Comparison of ENCODE assay signal across 27 cellular contexts in genomic region chr22:28938286-28938833, GRCh38.
"Had no signal": no experiment of that assay in that cellular context is flagged by ENCODE, and none has a peak within 500 bp of the region (broad histone marks: within the 10 kb centered on the region; RNA-seq: fewer than 3 reads in every experiment).

No MANE protein-coding gene starts in this region.

- H3K9me3 Mint-ChIP-seq: activated CD4-positive, alpha-beta memory T cell treated with anti-CD3 and anti-CD28 coated beads for 36 hours; activated CD4-positive, alpha-beta T cell treated with anti-CD3 and anti-CD28 coated beads, Interleukin-2, amount 10 ng/mL, durations not matched to agents 7 days and 5 days; activated naive CD4-positive, alpha-beta T cell treated with anti-CD3 and anti-CD28 coated beads for 36 hours; activated T-helper 17 cell treated with anti-CD3 and anti-CD28 coated beads, Interleukin-2, amount 50 U/mL, for 72 hours had no signal

- H3K27ac ChIP-seq: breast epithelium, VCaP had no signal

- H3K36me3 ChIP-seq: breast epithelium had no signal

- H3K27ac Mint-ChIP-seq: activated CD4-positive, alpha-beta memory T cell treated with anti-CD3 and anti-CD28 coated beads for 36 hours; activated CD4-positive, alpha-beta T cell treated with anti-CD3 and anti-CD28 coated beads, Interleukin-2, amount 10 ng/mL, durations not matched to agents 7 days and 5 days; activated naive CD4-positive, alpha-beta T cell treated with anti-CD3 and anti-CD28 coated beads for 36 hours; activated naive CD8-positive, alpha-beta T cell; activated T-helper 17 cell treated with anti-CD3 and anti-CD28 coated beads, Interleukin-2, amount 50 U/mL, for 72 hours had no signal

- H3K9ac ChIP-seq: SK-N-SH had no signal

- H3K4me3 ChIP-seq: breast epithelium had no signal

- H3K4me2 ChIP-seq: SK-N-SH had no signal

- ATAC-seq: activated T-helper 17 cell treated with anti-CD3 and anti-CD28 coated beads, Interleukin-2, amount 50 U/mL, for 72 hours; Panc1; Right ventricle myocardium inferior had no signal

- H3K4me3 Mint-ChIP-seq: activated CD4-positive, alpha-beta memory T cell treated with anti-CD3 and anti-CD28 coated beads for 36 hours; activated CD4-positive, alpha-beta T cell treated with anti-CD3 and anti-CD28 coated beads, Interleukin-2, amount 10 ng/mL, durations not matched to agents 7 days and 5 days; activated naive CD4-positive, alpha-beta T cell treated with anti-CD3 and anti-CD28 coated beads for 36 hours; activated naive CD8-positive, alpha-beta T cell; activated T-helper 17 cell treated with anti-CD3 and anti-CD28 coated beads, Interleukin-2, amount 50 U/mL, for 72 hours had no signal

- H3K4me1 Mint-ChIP-seq: activated CD4-positive, alpha-beta T cell treated with anti-CD3 and anti-CD28 coated beads, Interleukin-2, amount 10 ng/mL, durations not matched to agents 7 days and 5 days; activated T-helper 17 cell treated with anti-CD3 and anti-CD28 coated beads, Interleukin-2, amount 50 U/mL, for 72 hours had no signal

- H3K36me3 Mint-ChIP-seq: activated CD4-positive, alpha-beta memory T cell treated with anti-CD3 and anti-CD28 coated beads for 36 hours; activated naive CD8-positive, alpha-beta T cell had no signal

- DNase-seq: activated CD4-positive, alpha-beta memory T cell treated with anti-CD3 and anti-CD28 coated beads for 36 hours; activated CD4-positive, alpha-beta T cell treated with anti-CD3 and anti-CD28 coated beads, Interleukin-2, amount 10 ng/mL, durations not matched to agents 7 days and 5 days; activated CD4-positive, CD25-positive, alpha-beta regulatory T cell; activated CD8-positive, alpha-beta memory T cell treated with anti-CD3 and anti-CD28 coated beads for 24 hours; activated gamma-delta T cell; activated naive CD4-positive, alpha-beta T cell treated with anti-CD3 and anti-CD28 coated beads for 36 hours; activated T-cell treated with anti-CD3 and anti-CD28 coated beads, Interleukin-2, amount 50 U/mL, for 48 hours; anterior cingulate cortex; NCI-H1048; NCI-H146; NCI-H187 treated with DMSO at 0.1 percent for 48 hours; NCI-H2081 treated with DMSO at 0.1 percent for 48 hours; NCI-H2171; NCI-H2227 treated with DMSO at 0.1 percent for 48 hours; NCI-H510A; NCI-H526 treated with DMSO at 0.1 percent for 48 hours; NK-92 treated with Interleukin-12 subunit alpha and Interleukin-12 subunit beta, amount 100 ng/mL, for 24 hours; OCI-M1; RPMI8226; SK-N-SH; T-helper 1 cell had no signal

- H3K4me1 ChIP-seq: breast epithelium had no signal

- H3K9me3 ChIP-seq: breast epithelium, SK-N-SH had no signal

- H3K27me3 ChIP-seq: breast epithelium had no signal
